17 cellular contexts compared by ENCODE assay signal in genomic region chr2:120785228-120785966, GRCh38. TPM values are rescaled to one million over a fixed set of nuclear protein-coding genes. Genes with fewer than 3 reads are reported as not detected.
"Had no signal": no experiment of that assay in that cellular context is flagged by ENCODE, and none has a peak within 500 bp of the region (broad histone marks: within the 10 kb centered on the region; RNA-seq: fewer than 3 reads in every experiment).

No MANE protein-coding gene starts in this region.

- H3K27me3 ChIP-seq: brain microvascular endothelial cell, gastroesophageal sphincter, ovary, suprapubic skin, upper lobe of left lung had no signal

- H3K27ac ChIP-seq: brain microvascular endothelial cell, gastroesophageal sphincter, ovary, suprapubic skin, upper lobe of left lung had no signal

- H3K9me3 ChIP-seq: gastroesophageal sphincter, ovary, suprapubic skin, upper lobe of left lung had no signal

- DNase-seq: activated CD4-positive, alpha-beta T cell treated with anti-CD3 and anti-CD28 coated beads for 1 hour; activated CD4-positive, alpha-beta T cell treated with anti-CD3 and anti-CD28 coated beads, Interleukin-2, amount 50 U/mL, for 4 hours; activated naive CD4-positive, alpha-beta T cell treated with Interleukin-2 at 50 U/mL for 16 hours; anterior cingulate cortex; brain microvascular endothelial cell; dermis blood vessel endothelial cell; effector memory CD8-positive, alpha-beta T cell; nephron progenitor cell; ovary; stimulated activated naive CD8-positive, alpha-beta T cell treated with anti-CD3 and anti-CD28 coated beads, Interleukin-15, Interleukin-2, amounts not matched to agents 100 U/mL and 50 U/mL, for 24 hours; T-cell; T1000; upper lobe of left lung had no signal

- H3K36me3 ChIP-seq: brain microvascular endothelial cell, gastroesophageal sphincter, ovary, suprapubic skin, upper lobe of left lung had no signal

- ATAC-seq: activated T-helper 17 cell treated with anti-CD3 and anti-CD28 coated beads, Interleukin-2, amount 50 U/mL, for 72 hours; effector memory CD8-positive, alpha-beta T cell; gastroesophageal sphincter; sciatic nerve; stimulated activated naive CD8-positive, alpha-beta T cell treated with anti-CD3 and anti-CD28 coated beads, Interleukin-15, Interleukin-2, amounts not matched to agents 100 U/mL and 50 U/mL, for 24 hours; T-cell had no signal

- H3K4me3 ChIP-seq: gastroesophageal sphincter, ovary, suprapubic skin, upper lobe of left lung had no signal

RNA-seq across cellular contexts. Expression of gene GLI2, which starts 49.7 kb away (rescaled TPM):
- total RNA-seq: activated T-helper 17 cell treated with anti-CD3 and anti-CD28 coated beads, Interleukin-2, amount 50 U/mL, for 72 hours had no signal
